Comparison of ENCODE assay signal across 12 cellular contexts in genomic region chr1:21468597-21468996, GRCh38. TPM values are rescaled to one million over a fixed set of nuclear protein-coding genes. Genes with fewer than 3 reads are reported as not detected.
DNase-seq lines count a peak whose midpoint lies in the region; ATAC-seq, FAIRE-seq and TF ChIP-seq lines count a peak whose summit lies in the region.
"Had no signal": no experiment of that assay in that cellular context is flagged by ENCODE, and none has a peak within 500 bp of the region (broad histone marks: within the 10 kb centered on the region; RNA-seq: fewer than 3 reads in every experiment).

No MANE protein-coding gene starts in this region.

- H4K20me1 ChIP-seq in endothelial cell of umbilical vein (replicated peaks; ENCODE audit: control insufficient read depth, extremely low read depth, insufficient read depth, low read length), result no peaks in the 10 kb centered on the region

- no peaks in the 10 kb centered on the region for H3K4me1 Mint-ChIP-seq in activated CD8-positive, alpha-beta memory T cell treated with anti-CD3 and anti-CD28 coated beads, Interleukin-2, amount 10 ng/mL, durations not matched to agents 7 days and 5 days

- no peak for ATAC-seq in activated CD8-positive, alpha-beta memory T cell treated with anti-CD3 and anti-CD28 coated beads, Interleukin-2, amount 10 ng/mL, durations not matched to agents 7 days and 5 days
- ATAC-seq in HG02852 (IDR thresholded peaks at IDR 0.05; ENCODE audit: unreplicated experiment), result no peak

- H3K36me3 ChIP-seq in endothelial cell of umbilical vein (ENCODE audit: control insufficient read depth in 2 of 2, extremely low read depth in 1 of 2, insufficient read depth in 2 of 2, low read length in 2 of 2), result no peaks in the 10 kb centered on the region

- no peak for TF ChIP-seq POLR2A in endothelial cell of umbilical vein (IDR thresholded peaks at IDR 0.05; ENCODE audit: low read depth, low read length)

- POLR2A ChIA-PET in endothelial cell of umbilical vein (lab: Charles Lee), result no interaction called here

- peaks cover 0 to 2% of the 10 kb centered on the region in 2 experiments for H3K27me3 ChIP-seq in endothelial cell of umbilical vein (ENCODE audit: control insufficient read depth in 2 of 2, insufficient read depth in 2 of 2, low read length in 2 of 2)
- H3K27me3 ChIP-seq: right atrium auricular region had no signal

- H3K4me1 ChIP-seq in endothelial cell of umbilical vein (ENCODE audit: control insufficient read depth, extremely low read depth, insufficient read depth, low read length), result no peaks in the 10 kb centered on the region
- H3K4me1 ChIP-seq: right atrium auricular region had no signal

- no peak overlapping the region for H2AFZ ChIP-seq in endothelial cell of umbilical vein (ENCODE audit: low read depth, low read length)

- no peak overlapping the region for H3K4me3 ChIP-seq in endothelial cell of umbilical vein (replicated peaks in 1 of 3; ENCODE audit: insufficient read depth in 1 of 3, low read depth in 1 of 3, low read length in 3 of 3)
- H3K4me3 ChIP-seq: right atrium auricular region had no signal

- no peaks in the 10 kb centered on the region for H3K27me3 Mint-ChIP-seq in activated CD8-positive, alpha-beta memory T cell treated with anti-CD3 and anti-CD28 coated beads, Interleukin-2, amount 10 ng/mL, durations not matched to agents 7 days and 5 days
- H3K27me3 Mint-ChIP-seq: CD8-positive, alpha-beta memory T cell had no signal

- H3K36me3 Mint-ChIP-seq in activated CD8-positive, alpha-beta memory T cell treated with anti-CD3 and anti-CD28 coated beads, Interleukin-2, amount 10 ng/mL, durations not matched to agents 7 days and 5 days, result no peaks in the 10 kb centered on the region

- H3K4me3 Mint-ChIP-seq in activated CD8-positive, alpha-beta memory T cell treated with anti-CD3 and anti-CD28 coated beads, Interleukin-2, amount 10 ng/mL, durations not matched to agents 7 days and 5 days, result no peak overlapping the region
- H3K4me3 Mint-ChIP-seq: CD8-positive, alpha-beta memory T cell had no signal

- H3K27ac ChIP-seq in endothelial cell of umbilical vein (ENCODE audit: insufficient read depth, low read depth, low read length), result no peak overlapping the region
- H3K27ac ChIP-seq: right atrium auricular region had no signal

- H3K9me3 ChIP-seq in endothelial cell of umbilical vein (replicated peaks; ENCODE audit: control insufficient read depth, insufficient read depth, low read length), result no peaks in the 10 kb centered on the region
- H3K9me3 ChIP-seq: right atrium auricular region had no signal

- peak; percentile 26 to 38 for TF ChIP-seq CTCF in endothelial cell of umbilical vein (IDR thresholded peaks at IDR 0.05; ENCODE audit: extremely low read depth in 1 of 2, insufficient read depth in 1 of 2, low read depth in 1 of 2, low read length in 2 of 2)

- no peak overlapping the region for H3K4me2 ChIP-seq in endothelial cell of umbilical vein (ENCODE audit: insufficient read depth, low read length)

- dilution Hi-C loops in endothelial cell of umbilical vein (cut with MboI; ENCODE audit: extremely low pct_ligation_motif_present, low sequenced_read_pairs), result no loop called here

- H3K9ac ChIP-seq in endothelial cell of umbilical vein (replicated peaks; ENCODE audit: extremely low read depth, insufficient read depth, low read length), result no peak overlapping the region

- BruUV-seq in endothelial cell of umbilical vein (replicated peaks; lab: Mats Ljungman, UMichigan), result no TSS peak

- peak; percentile 53 for DNase-seq in activated CD8-positive, alpha-beta memory T cell treated with anti-CD3 and anti-CD28 coated beads, Interleukin-2, amount 10 ng/mL, durations not matched to agents 7 days and 5 days
- DNase-seq in activated CD8-positive, alpha-beta memory T cell treated with anti-CD3 and anti-CD28 coated beads for 24 hours, result no peak
- peak; percentile 13 for DNase-seq in NAMALWA (ENCODE audit: low spot score)
- peak; percentile 16 for DNase-seq in endothelial cell of umbilical vein (ENCODE audit: low read depth, low spot score)
- DNase-seq in stimulated activated CD4-positive, alpha-beta T cell treated with anti-CD3 and anti-CD28 coated beads, Interleukin-12 subunit alpha, Interleukin-12 subunit beta, amount 100 ng/mL, for 48 hours (ENCODE audit: low read depth in 2 of 3, low spot score in 1 of 3), result peak; percentile 9 to 14 (median 9)
- no peak for DNase-seq in KG1 (lab: John Stamatoyannopoulos, UW)
- no peak for DNase-seq in kidney glomerular epithelial cell (lab: John Stamatoyannopoulos, UW)
- DNase-seq: CD8-positive, alpha-beta memory T cell; NCI-H1092 had no signal

- H3K9me1 ChIP-seq in endothelial cell of umbilical vein (replicated peaks; ENCODE audit: control insufficient read depth, extremely low read depth, insufficient read depth, low read length), result no peaks in the 10 kb centered on the region

- CTCF ChIA-PET in activated CD8-positive, alpha-beta memory T cell treated with anti-CD3 and anti-CD28 coated beads, Interleukin-2, amount 10 ng/mL, durations not matched to agents 7 days and 5 days (lab: Charles Lee), result interaction anchor here (1.0 kb wide), 1 partner anchor 31 kb away, joined by 3 read pairs; no protein-coding TSS in a partner anchor
- CTCF ChIA-PET in endothelial cell of umbilical vein (lab: Charles Lee), result interaction anchor here (1.0 to 1.3 kb wide), 2 partner anchors 22 to 40 kb away, joined by 3 read pairs; partner anchors contain the start of gene ALPL

- no peak overlapping the region for H3K27ac Mint-ChIP-seq in activated CD8-positive, alpha-beta memory T cell treated with anti-CD3 and anti-CD28 coated beads, Interleukin-2, amount 10 ng/mL, durations not matched to agents 7 days and 5 days

- intact Hi-C loops in endothelial cell of umbilical vein (cut with micrococcal nuclease), result loop anchor here (1.0 kb wide), 1 partner anchor 98 kb away; no protein-coding TSS in a partner anchor

- FAIRE-seq in endothelial cell of umbilical vein (lab: Jason Lieb, UNC), result no peak

- H3K9me3 Mint-ChIP-seq in activated CD8-positive, alpha-beta memory T cell treated with anti-CD3 and anti-CD28 coated beads, Interleukin-2, amount 10 ng/mL, durations not matched to agents 7 days and 5 days (ENCODE audit: low read depth), result no peaks in the 10 kb centered on the region
- H3K9me3 Mint-ChIP-seq: CD8-positive, alpha-beta memory T cell had no signal

- H3K79me2 ChIP-seq in endothelial cell of umbilical vein (ENCODE audit: control insufficient read depth, insufficient read depth, low read length), result no peaks in the 10 kb centered on the region

TF ChIP-seq in endothelial cell of umbilical vein, 7 proteins besides CTCF, POLR2A, EP300 and RAD21:
- TF ChIP-seq FOS (IDR thresholded peaks at IDR 0.05; ENCODE audit: borderline replicate concordance, insufficient read depth, low read length) (no peak), JUN (IDR thresholded peaks at IDR 0.05; ENCODE audit: borderline replicate concordance, insufficient read depth, insufficient read length, low read depth) (no peak), POLR2AphosphoS5 (IDR thresholded peaks at IDR 0.05; ENCODE audit: insufficient read depth, low read depth, low read length) (no peak), GATA2 (IDR thresholded peaks at IDR 0.05; ENCODE audit: insufficient read depth, insufficient read length, low read depth, low read length) (no peak), EZH2 (IDR thresholded peaks at IDR 0.05; ENCODE audit: borderline replicate concordance, low read depth, low read length, severe bottlenecking) (no peak)

RNA-seq across cellular contexts. Expression of gene NBPF3, which starts 28.7 kb away (rescaled TPM):
- total RNA-seq in activated CD8-positive, alpha-beta memory T cell treated with anti-CD3 and anti-CD28 coated beads, Interleukin-2, amount 10 ng/mL, durations not matched to agents 7 days and 5 days, result 1 to 10 TPM; 4.8 to 7.7 TPM
- total RNA-seq in endothelial cell of umbilical vein, result 6.0 and 6.5 TPM in 2 replicates
- polyA plus RNA-seq in endothelial cell of umbilical vein, result 2.7 and 3.3 TPM in 2 replicates
- polyA plus RNA-seq in endothelial cell of umbilical vein (2011; cell fraction: cytosol; rRNA removed), result 2.7 and 2.8 TPM in 2 replicates
- 8.4 and 8.8 TPM in 2 replicates for polyA plus RNA-seq in endothelial cell of umbilical vein (2011; cell fraction: nucleus; rRNA removed)
- 3.6 and 4.0 TPM in 2 replicates for polyA plus RNA-seq in endothelial cell of umbilical vein (2012)
- polyA minus RNA-seq in endothelial cell of umbilical vein, result 7.4 and 8.5 TPM in 2 replicates
- polyA minus RNA-seq in endothelial cell of umbilical vein (2011; cell fraction: cytosol; rRNA and poly(A)+ RNA removed), result not detected
- 3.1 and 4.6 TPM in 2 replicates for polyA minus RNA-seq in endothelial cell of umbilical vein (2011; cell fraction: nucleus; rRNA and poly(A)+ RNA removed)

RNA-seq across cellular contexts. Expression of gene ALPL, which starts 40.6 kb away (rescaled TPM):
- not detected for total RNA-seq in activated CD8-positive, alpha-beta memory T cell treated with anti-CD3 and anti-CD28 coated beads, Interleukin-2, amount 10 ng/mL, durations not matched to agents 7 days and 5 days
- 0.30 and 0.38 TPM in 2 replicates for total RNA-seq in endothelial cell of umbilical vein
- 0.92 and 1.0 TPM in 2 replicates for polyA plus RNA-seq in endothelial cell of umbilical vein
- 0.20 and 0.22 TPM in 2 replicates for polyA plus RNA-seq in endothelial cell of umbilical vein (2011; cell fraction: cytosol; rRNA removed)
- polyA plus RNA-seq in endothelial cell of umbilical vein (2011; cell fraction: nucleus; rRNA removed), result 0.26 and 0.38 TPM in 2 replicates
- not detected in 2 replicates for polyA plus RNA-seq in endothelial cell of umbilical vein (2012)
- polyA minus RNA-seq in endothelial cell of umbilical vein, result not detected in 2 replicates
- polyA minus RNA-seq in endothelial cell of umbilical vein (2011; cell fraction: cytosol; rRNA and poly(A)+ RNA removed), result not detected
- polyA minus RNA-seq in endothelial cell of umbilical vein (2011; cell fraction: nucleus; rRNA and poly(A)+ RNA removed), result 0.34 TPM in 1 of 2 replicates, not detected in the other
- total RNA-seq: activated CD8-positive, alpha-beta memory T cell treated with anti-CD3 and anti-CD28 coated beads for 36 hours; CD8-positive, alpha-beta memory T cell had no signal
- polyA plus RNA-seq: CD8-positive, alpha-beta memory T cell had no signal

Comparison
In these comparisons a context has a peak if more than half of its experiments do, and no peak if none do; other contexts are left out.
1. DNase-seq: peak in activated CD8-positive, alpha-beta memory T cell treated with anti-CD3 and anti-CD28 coated beads, Interleukin-2, amount 10 ng/mL, durations not matched to agents 7 days and 5 days (single experiment), NAMALWA (single experiment), endothelial cell of umbilical vein (single experiment) and stimulated activated CD4-positive, alpha-beta T cell treated with anti-CD3 and anti-CD28 coated beads, Interleukin-12 subunit alpha, Interleukin-12 subunit beta, amount 100 ng/mL, for 48 hours (3 of 3); none in activated CD8-positive, alpha-beta memory T cell treated with anti-CD3 and anti-CD28 coated beads for 24 hours (single experiment), KG1 (single experiment) and kidney glomerular epithelial cell (single experiment).